Comparison of ENCODE assay signal across 8 cellular contexts in genomic region chr2:177763532-177764265, GRCh38.
DNase-seq lines count a peak whose midpoint lies in the region; ATAC-seq, FAIRE-seq and TF ChIP-seq lines count a peak whose summit lies in the region.

No MANE protein-coding gene starts in this region.

- H3K36me3 Mint-ChIP-seq in T-helper 2 cell treated with Interferon-gamma antibody and Interleukin-4, amounts not matched to agents 5 μg/mL and 100 μg/mL, for 36 hours (ENCODE audit: low read depth) = no peaks in the 10 kb centered on the region
- no peaks in the 10 kb centered on the region for H3K36me3 Mint-ChIP-seq in astrocyte (ENCODE audit: low read depth, unreplicated experiment)

- H3K4me1 Mint-ChIP-seq in T-helper 2 cell treated with Interferon-gamma antibody and Interleukin-4, amounts not matched to agents 5 μg/mL and 100 μg/mL, for 36 hours (ENCODE audit: low read depth) = peaks cover 3% of the 10 kb centered on the region
- H3K4me1 Mint-ChIP-seq in astrocyte (ENCODE audit: low read depth, unreplicated experiment) = peaks cover 4% of the 10 kb centered on the region

- no peaks in the 10 kb centered on the region for H3K4me1 ChIP-seq in astrocyte (ENCODE audit: insufficient read depth, low read length)

- no peak for FAIRE-seq in astrocyte (lab: Jason Lieb, UNC)

- DNase-seq in NCI-H345 (lab: John Stamatoyannopoulos, UW) (peak; percentile 9), NCI-H345 treated with DMSO at 0.1 percent for 48 hours (lab: John Stamatoyannopoulos, UW; ENCODE audit: unreplicated experiment) (no peak), NCI-H1092 treated with DMSO at 0.1 percent for 48 hours (lab: John Stamatoyannopoulos, UW) (peak; percentile 68), astrocyte (ENCODE audit: low read depth) (peak; percentile 30), iPS DF 4.7 (ENCODE audit: extremely low read depth, low spot score) (peak; percentile 60), smooth muscle cell of the brain vasculature (ENCODE audit: low read depth, low spot score) (peak; percentile 46)
- DNase-seq in T-helper 2 cell treated with Interferon-gamma antibody and Interleukin-4, amounts not matched to agents 5 μg/mL and 100 μg/mL, for 36 hours (ENCODE audit: low spot score) = peak; percentile 59

- no peak overlapping the region for H3K27ac ChIP-seq in astrocyte (ENCODE audit: low read depth, low read length)

- H3K27ac Mint-ChIP-seq in T-helper 2 cell treated with Interferon-gamma antibody and Interleukin-4, amounts not matched to agents 5 μg/mL and 100 μg/mL, for 36 hours = no peak overlapping the region
- H3K27ac Mint-ChIP-seq in astrocyte (ENCODE audit: unreplicated experiment) = no peak overlapping the region

- no peaks in the 10 kb centered on the region for H3K9me3 ChIP-seq in astrocyte (ENCODE audit: insufficient read depth, low read depth, low read length)

- H3K4me2 ChIP-seq in astrocyte (ENCODE audit: low read length) = peak overlapping the region; percentile 78

- no peak overlapping the region for H3K9ac ChIP-seq in astrocyte (ENCODE audit: low read length)

- TF ChIP-seq CTCF in astrocyte (IDR thresholded peaks at IDR 0.05; ENCODE audit: insufficient read depth, low read depth, low read length) = peak; percentile 70

- no peaks in the 10 kb centered on the region for H3K9me3 Mint-ChIP-seq in T-helper 2 cell treated with Interferon-gamma antibody and Interleukin-4, amounts not matched to agents 5 μg/mL and 100 μg/mL, for 36 hours
- peaks cover 3% of the 10 kb centered on the region for H3K9me3 Mint-ChIP-seq in astrocyte (ENCODE audit: unreplicated experiment)

- peak; percentile 97 for ATAC-seq in HG02798 (IDR thresholded peaks at IDR 0.05; ENCODE audit: poor library complexity, unreplicated experiment)

- peaks cover 24% of the 10 kb centered on the region for H3K27me3 Mint-ChIP-seq in T-helper 2 cell treated with Interferon-gamma antibody and Interleukin-4, amounts not matched to agents 5 μg/mL and 100 μg/mL, for 36 hours (ENCODE audit: low read depth)
- H3K27me3 Mint-ChIP-seq in astrocyte (ENCODE audit: low read depth, unreplicated experiment) = peaks cover 20% of the 10 kb centered on the region

- no peak overlapping the region for H3K4me3 Mint-ChIP-seq in T-helper 2 cell treated with Interferon-gamma antibody and Interleukin-4, amounts not matched to agents 5 μg/mL and 100 μg/mL, for 36 hours
- no peak overlapping the region for H3K4me3 Mint-ChIP-seq in astrocyte (ENCODE audit: unreplicated experiment)

- H3K79me2 ChIP-seq in astrocyte (ENCODE audit: insufficient read depth, low read length) = no peaks in the 10 kb centered on the region

- no peaks in the 10 kb centered on the region for H4K20me1 ChIP-seq in astrocyte (ENCODE audit: insufficient read depth, low read length)

- peak overlapping the region; percentile 20 for H3K4me3 ChIP-seq in astrocyte (ENCODE audit: insufficient read depth, low read depth, low read length)

- H3K27me3 ChIP-seq in astrocyte (ENCODE audit: insufficient read depth, low read length) = no peaks in the 10 kb centered on the region

- H2AFZ ChIP-seq in astrocyte (ENCODE audit: low read depth, low read length) = peak overlapping the region; percentile 79

- H3K36me3 ChIP-seq in astrocyte (ENCODE audit: insufficient read depth, low read length) = no peaks in the 10 kb centered on the region
